Comparison of ENCODE assay signal across 24 cellular contexts in the genomic region with DNA sequence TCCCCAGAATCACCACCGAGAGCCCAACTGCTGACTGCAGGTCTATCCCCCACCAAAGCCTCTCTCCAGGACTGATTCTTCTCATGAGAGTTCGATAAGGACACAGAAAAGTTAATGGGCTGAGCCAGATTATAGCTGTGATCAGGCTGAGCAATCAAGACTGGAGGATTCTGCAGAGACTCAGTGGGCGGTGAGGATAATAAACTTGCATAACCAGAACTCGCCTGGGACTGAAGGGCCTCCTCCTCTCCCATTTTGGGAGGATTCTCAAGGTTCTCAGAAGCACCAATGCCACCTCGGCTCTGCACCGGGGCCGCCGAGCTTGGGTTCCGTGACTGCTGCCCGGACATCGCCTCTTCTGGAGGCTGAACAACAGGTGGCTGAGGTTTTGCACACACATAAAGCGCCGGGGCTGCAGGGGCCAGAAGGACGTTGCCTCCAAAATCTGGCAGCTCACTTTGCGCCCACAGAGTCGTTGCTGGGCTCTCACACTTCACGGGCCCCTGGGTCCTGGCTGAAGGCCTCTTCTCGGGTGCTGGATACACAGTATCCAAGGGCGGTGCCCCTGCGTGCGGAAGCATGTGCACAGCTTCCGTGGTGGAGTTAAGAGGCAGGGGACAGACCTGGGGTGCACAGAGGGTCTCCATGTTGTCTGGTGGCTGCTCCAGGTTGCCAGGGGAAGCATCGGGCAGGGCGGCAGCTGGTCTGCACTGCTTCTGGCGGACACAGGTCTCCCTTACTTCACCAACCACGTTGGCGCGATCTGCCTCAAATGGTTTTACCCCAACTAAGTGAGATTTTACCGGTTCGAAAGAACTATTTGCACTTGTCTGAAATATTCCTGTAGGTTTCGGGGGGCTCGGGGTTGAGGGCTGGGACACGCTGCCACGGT.
"Had no signal": no experiment of that assay in that cellular context is flagged by ENCODE, and none has a peak within 500 bp of the region (broad histone marks: within the 10 kb centered on the region; RNA-seq: fewer than 3 reads in every experiment).

No MANE protein-coding gene starts in this region.

- H3K27me3 ChIP-seq: neutrophil, pancreas, thyroid gland, upper lobe of left lung had no signal

- H3K9me3 ChIP-seq: mucosa of descending colon, neutrophil, pancreas, thyroid gland, upper lobe of left lung had no signal

- H3K27ac ChIP-seq: neutrophil, pancreas, thyroid gland, upper lobe of left lung had no signal

- ATAC-seq: effector memory CD8-positive, alpha-beta T cell; left lobe of liver; mucosa of descending colon; natural killer cell treated with Interleukin-12 subunit alpha and Interleukin-12 subunit beta and Interleukin-15 and Interleukin-18, amount 100 ng/mL, for 72 hours; pancreas; sciatic nerve; stimulated activated naive CD8-positive, alpha-beta T cell treated with anti-CD3 and anti-CD28 coated beads, Interleukin-15, amount 100 ng/mL, for 72 hours had no signal

- H3K4me1 ChIP-seq: thyroid gland had no signal

- H3K4me3 ChIP-seq: mucosa of descending colon, pancreas, smooth muscle cell, thyroid gland, upper lobe of left lung had no signal

- DNase-seq: cortex of kidney; effector memory CD8-positive, alpha-beta T cell; mesenchymal stem cell; mucosa of descending colon; naive B cell; retina; stimulated activated CD4-positive, alpha-beta T cell treated with anti-CD3 and anti-CD28 coated beads, Interleukin-12 subunit alpha, Interleukin-12 subunit beta, amount 100 ng/mL, for 4 hours; stimulated activated CD4-positive, alpha-beta T cell treated with anti-CD3 and anti-CD28 coated beads, Interleukin-1b, Interleukin-23, amount 100 ng/mL, for 48 hours; stimulated activated CD4-positive, alpha-beta T cell treated with anti-CD3 and anti-CD28 coated beads, Interleukin-4, amount 100 ng/mL, for 1 hour; stimulated activated CD8-positive, alpha-beta memory T cell treated with anti-CD3 and anti-CD28 coated beads, Interleukin-4, amount 100 ng/mL, for 48 hours; stimulated activated naive CD4-positive, alpha-beta T cell; stimulated activated naive CD8-positive, alpha-beta T cell treated with anti-CD3 and anti-CD28 coated beads, Interleukin-15, amount 100 ng/mL, for 72 hours; thyroid gland; upper lobe of left lung had no signal

- FAIRE-seq: endometrium, frontal cortex, keratinocyte, pancreas, urothelium cell line had no signal

- H3K4me2 ChIP-seq: smooth muscle cell had no signal
